18 cellular contexts compared by ENCODE assay signal in the genomic region with DNA sequence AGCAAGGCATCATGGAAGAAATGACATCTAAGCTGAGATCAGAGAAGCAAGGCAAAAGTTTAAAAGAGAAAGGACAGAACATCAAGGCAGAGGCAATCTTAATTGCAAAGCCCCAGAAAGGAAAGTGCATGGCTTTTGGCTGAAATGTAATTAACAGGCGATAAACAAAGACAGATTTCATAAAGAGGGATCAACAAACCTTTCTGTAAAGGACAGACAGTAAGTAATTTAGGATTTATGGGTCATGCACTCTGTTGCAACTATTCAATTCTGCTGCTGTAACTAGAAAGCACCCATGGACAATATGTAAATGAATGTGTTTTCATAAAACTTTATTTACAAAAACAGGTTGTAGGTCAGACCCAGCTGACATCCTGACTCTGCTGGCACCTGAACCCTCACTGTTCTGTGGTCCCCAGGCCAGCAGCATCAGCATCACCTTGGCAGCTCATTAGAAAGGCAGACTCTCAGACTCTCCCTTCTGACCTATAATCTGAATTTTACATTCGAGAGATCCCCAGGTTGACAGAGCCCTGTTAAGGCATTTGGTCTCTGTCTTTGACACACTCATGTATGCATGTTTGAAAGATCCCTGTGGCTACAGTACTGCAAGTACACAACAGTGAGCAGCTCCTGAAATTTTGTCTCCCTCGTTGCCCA.
"Had no signal": no experiment of that assay in that cellular context is flagged by ENCODE, and none has a peak within 500 bp of the region (broad histone marks: within the 10 kb centered on the region; RNA-seq: fewer than 3 reads in every experiment).

No MANE protein-coding gene starts in this region.

- DNase-seq: activated CD4-positive, alpha-beta memory T cell treated with anti-CD3 and anti-CD28 coated beads, Interleukin-2, amount 10 ng/mL, durations not matched to agents 7 days and 5 days; activated CD4-positive, alpha-beta T cell treated with anti-CD3 and anti-CD28 coated beads for 4 hours; activated effector memory CD4-positive, alpha-beta T cell treated with Interleukin-2 at 50 U/mL for 16 hours; activated T-cell treated with anti-CD3 and anti-CD28 coated beads, Interleukin-2, amount 50 U/mL, for 4 hours; adrenal gland; effector CD4-positive, alpha-beta T cell; foreskin melanocyte; heart left ventricle; left cardiac atrium; naive thymus-derived CD4-positive, alpha-beta T cell; right cardiac atrium; small intestine; SW 1271; testis had no signal

- H3K27me3 ChIP-seq: adrenal gland, cardiac muscle cell, heart left ventricle, testis had no signal

- H3K4me1 ChIP-seq: adrenal gland had no signal

- ATAC-seq: activated T-cell treated with anti-CD3 and anti-CD28 coated beads, Interleukin-2, amount 50 U/mL, for 4 hours; heart left ventricle; left cardiac atrium; naive thymus-derived CD4-positive, alpha-beta T cell; right cardiac atrium; WTC11 had no signal

- H3K27ac ChIP-seq: adrenal gland, cardiac muscle cell had no signal

- H3K4me3 ChIP-seq: adrenal gland, cardiac muscle cell, coronary artery, heart left ventricle, lung, testis had no signal

- H3K36me3 ChIP-seq: adrenal gland, cardiac muscle cell, heart left ventricle had no signal

- H3K9me3 ChIP-seq: adrenal gland, heart left ventricle, testis had no signal
